9 cellular contexts compared by ENCODE assay signal in the genomic region with DNA sequence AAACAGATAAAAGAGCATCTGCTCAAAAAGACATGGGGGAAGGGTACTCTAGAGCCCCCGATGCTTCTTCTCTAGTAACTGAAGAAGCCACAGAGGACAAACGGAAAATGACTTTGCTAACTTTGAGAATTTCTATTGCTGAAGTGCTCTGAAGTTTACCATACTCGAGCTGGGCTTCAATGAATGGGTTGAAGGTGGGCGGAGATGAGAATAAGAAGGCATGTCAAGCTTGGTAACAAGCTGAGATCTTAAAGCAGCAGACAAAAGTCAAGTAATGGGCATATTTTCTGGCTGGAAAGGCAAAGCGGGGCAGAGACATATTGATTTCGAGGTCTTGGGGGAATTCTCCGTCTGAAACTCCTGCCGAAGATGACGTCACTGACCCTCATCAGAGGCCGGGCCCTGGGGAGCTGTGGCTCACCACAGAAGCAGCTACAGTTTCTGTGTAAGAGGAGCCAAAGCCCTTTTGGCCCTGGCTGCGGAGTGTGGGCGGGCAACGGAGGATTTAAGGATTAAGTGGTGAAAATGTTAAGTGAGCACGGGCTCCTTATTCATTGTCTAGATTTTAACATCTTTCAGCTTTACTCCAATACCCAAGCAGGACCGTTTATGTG.
DNase-seq lines count a peak whose midpoint lies in the region; ATAC-seq, FAIRE-seq and TF ChIP-seq lines count a peak whose summit lies in the region.
"Had no signal": no experiment of that assay in that cellular context is flagged by ENCODE, and none has a peak within 500 bp of the region (broad histone marks: within the 10 kb centered on the region; RNA-seq: fewer than 3 reads in every experiment).

No MANE protein-coding gene starts in this region.

- H3K9me3 Mint-ChIP-seq in effector memory CD8-positive, alpha-beta T cell, result no peaks in the 10 kb centered on the region

- no peaks in the 10 kb centered on the region for H3K4me1 Mint-ChIP-seq in effector memory CD8-positive, alpha-beta T cell (ENCODE audit: low read depth in 2 of 2)

- peaks cover 0 to 21% of the 10 kb centered on the region in 2 donors for H3K27me3 Mint-ChIP-seq in effector memory CD8-positive, alpha-beta T cell

- ATAC-seq in HG03097 (IDR thresholded peaks at IDR 0.05; ENCODE audit: low FRiP score, unreplicated experiment), result no peak
- ATAC-seq in effector memory CD8-positive, alpha-beta T cell (replicated peaks), result no peak

- no peaks in the 10 kb centered on the region for H3K36me3 Mint-ChIP-seq in effector memory CD8-positive, alpha-beta T cell (ENCODE audit: insufficient read depth)

- FAIRE-seq in GM12892 (lab: Jason Lieb, UNC), result peak; percentile 85
- FAIRE-seq: endometrium had no signal

- POLR2A ChIA-PET in HEK293T (lab: Yijun Ruan, JAX), result no interaction called here

- peak; percentile 5 for DNase-seq in GM12892 (ENCODE audit: insufficient read length)
- peak; percentile 58 for DNase-seq in HEK293T (ENCODE audit: extremely low spot score)
- peak; percentile 3 for DNase-seq in NCI-H82 treated with DMSO at 0.1 percent for 48 hours (lab: John Stamatoyannopoulos, UW; ENCODE audit: unreplicated experiment)
- DNase-seq in hepatic stellate cell (ENCODE audit: low spot score), result peak; percentile 19
- DNase-seq in NK-92 treated with Interleukin-12 subunit alpha and Interleukin-12 subunit beta, amount 100 ng/mL, for 24 hours (lab: John Stamatoyannopoulos, UW), result no peak
- no peak for DNase-seq in activated CD8-positive, alpha-beta memory T cell treated with anti-CD3 and anti-CD28 coated beads, Interleukin-2, amount 50 U/mL, for 48 hours
- no peak for DNase-seq in effector memory CD8-positive, alpha-beta T cell

- no peak overlapping the region for H3K4me3 Mint-ChIP-seq in effector memory CD8-positive, alpha-beta T cell

- TF ChIP-seq POLR2A in GM12892 (IDR thresholded peaks at IDR 0.05; ENCODE audit: low read depth, low read length), result no peak

- no peak overlapping the region for H3K27ac Mint-ChIP-seq in effector memory CD8-positive, alpha-beta T cell

- CTCF ChIA-PET in HEK293T (lab: Yijun Ruan, JAX), result interaction anchor here (0.7 kb wide), 1 partner anchor 23 kb away, joined by 3 read pairs; no protein-coding TSS in a partner anchor

TF ChIP-seq in HEK293T, 16 proteins besides CTCF, POLR2A, EP300 and RAD21:
- TF ChIP-seq PKNOX1 (IDR thresholded peaks at IDR 0.05), result no peak
- TF ChIP-seq ELF4 (IDR thresholded peaks at IDR 0.05), result no peak
- TF ChIP-seq BHLHE40 (IDR thresholded peaks at IDR 0.05; ENCODE audit: borderline replicate concordance), result no peak
- TF ChIP-seq TARDBP (IDR thresholded peaks at IDR 0.05), result no peak
- TF ChIP-seq ARNT (IDR thresholded peaks at IDR 0.05), result no peak
- no peak for TF ChIP-seq SP1 (IDR thresholded peaks at IDR 0.05)
- TF ChIP-seq FOXA1 (IDR thresholded peaks at IDR 0.05), result no peak
- TF ChIP-seq FOXM1 (IDR thresholded peaks at IDR 0.05; ENCODE audit: borderline replicate concordance), result no peak
- no peak for TF ChIP-seq FOXK2 (IDR thresholded peaks at IDR 0.05)
- TF ChIP-seq SUZ12 (IDR thresholded peaks at IDR 0.05), result no peak
- no peak for TF ChIP-seq LEF1 (IDR thresholded peaks at IDR 0.05; ENCODE audit: borderline replicate concordance)
- no peak for TF ChIP-seq NFRKB (IDR thresholded peaks at IDR 0.05)
- no peak for TF ChIP-seq ZNF384 (IDR thresholded peaks at IDR 0.05)
- TF ChIP-seq HDGF (IDR thresholded peaks at IDR 0.05; ENCODE audit: borderline replicate concordance), result no peak
- TF ChIP-seq L3MBTL2 (conservative IDR thresholded peaks at IDR 0.05), result no peak
- no peak for TF ChIP-seq CTBP1 (IDR thresholded peaks at IDR 0.05; ENCODE audit: borderline replicate concordance)

Comparison
In these comparisons a context has a peak if more than half of its experiments do, and no peak if none do; other contexts are left out.
1. DNase-seq: peak in GM12892 (single experiment), HEK293T (single experiment), NCI-H82 treated with DMSO at 0.1 percent for 48 hours (single experiment) and hepatic stellate cell (single experiment); none in NK-92 treated with Interleukin-12 subunit alpha and Interleukin-12 subunit beta, amount 100 ng/mL, for 24 hours (single experiment), activated CD8-positive, alpha-beta memory T cell treated with anti-CD3 and anti-CD28 coated beads, Interleukin-2, amount 50 U/mL, for 48 hours (single experiment) and effector memory CD8-positive, alpha-beta T cell (0 of 3).